Comparison of ENCODE assay signal across 12 cellular contexts in the genomic region with DNA sequence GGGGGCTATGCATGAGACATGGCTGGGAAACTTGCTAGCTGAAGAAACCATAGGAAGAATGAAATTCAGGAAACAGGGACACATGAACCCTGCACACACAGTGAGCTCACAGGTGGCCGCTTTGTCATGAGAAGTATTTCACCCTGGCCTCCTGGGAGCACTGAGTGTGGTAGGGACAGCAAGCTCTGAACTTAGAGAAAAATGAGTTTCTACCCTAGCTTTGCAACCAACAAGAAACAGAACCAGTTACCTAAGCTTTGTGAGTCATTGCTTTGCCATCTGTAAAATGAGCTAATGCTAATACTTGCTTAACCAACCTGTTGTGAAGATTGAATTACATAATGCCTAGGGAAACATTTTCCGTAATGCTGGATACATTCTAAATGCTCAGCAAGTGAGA.
DNase-seq lines count a peak whose midpoint lies in the region; ATAC-seq, FAIRE-seq and TF ChIP-seq lines count a peak whose summit lies in the region.
"Had no signal": no experiment of that assay in that cellular context is flagged by ENCODE, and none has a peak within 500 bp of the region (broad histone marks: within the 10 kb centered on the region; RNA-seq: fewer than 3 reads in every experiment).

No MANE protein-coding gene starts in this region.

- H2AK5ac ChIP-seq in mesenchymal stem cell (ENCODE audit: low read length, severe bottlenecking): peak overlapping the region; percentile 21

- POLR2A ChIA-PET in endothelial cell of umbilical vein (lab: Charles Lee): no interaction called here

- no peak overlapping the region for H3K18ac ChIP-seq in mesenchymal stem cell (ENCODE audit: low read depth in 1 of 2, low read length in 2 of 2)

- H2AFZ ChIP-seq in endothelial cell of umbilical vein (ENCODE audit: low read depth, low read length) (no peak overlapping the region), mesenchymal stem cell (ENCODE audit: low read depth, low read length) (no peak overlapping the region), GM23248 (no peak overlapping the region)

- no peak overlapping the region for H2BK120ac ChIP-seq in mesenchymal stem cell (ENCODE audit: low read depth, low read length)

- H3K4ac ChIP-seq in mesenchymal stem cell (ENCODE audit: low read depth in 1 of 2, low read length in 2 of 2): no peak overlapping the region

- no peak for TF ChIP-seq POLR2A in endothelial cell of umbilical vein (IDR thresholded peaks at IDR 0.05; ENCODE audit: low read depth, low read length)

- no peaks in the 10 kb centered on the region for H3F3A ChIP-seq in GM23248 (ENCODE audit: insufficient read depth)

- BruUV-seq in endothelial cell of umbilical vein (replicated peaks; lab: Mats Ljungman, UMichigan): no TSS peak

- dilution Hi-C loops in endothelial cell of umbilical vein (cut with MboI; ENCODE audit: extremely low pct_ligation_motif_present, low sequenced_read_pairs): no loop called here

- no peak for TF ChIP-seq CTCF in endothelial cell of umbilical vein (IDR thresholded peaks at IDR 0.05; ENCODE audit: extremely low read depth in 1 of 2, insufficient read depth in 1 of 2, low read depth in 1 of 2, low read length in 2 of 2)

- 82% methylated on average over 1 of the region's 2 CpGs for whole genome bisulfite sequencing in mesenchymal stem cell
- WGBS in GM23248 (ENCODE audit: low coverage in 1 of 2, low lambda C conversion rate in 2 of 2, missing lambda C conversion rate in 2 of 2), 2 experiments: 28 to 30% methylated on average over 2 of the region's 2 CpGs

- no peak overlapping the region for H4K91ac ChIP-seq in mesenchymal stem cell (ENCODE audit: low read length)

- no peaks in the 10 kb centered on the region for H3K36me3 ChIP-seq in endothelial cell of umbilical vein (ENCODE audit: control insufficient read depth in 2 of 2, extremely low read depth in 1 of 2, insufficient read depth in 2 of 2, low read length in 2 of 2)
- no peaks in the 10 kb centered on the region for H3K36me3 ChIP-seq in mesenchymal stem cell (ENCODE audit: control insufficient read depth in 1 of 2, insufficient read depth in 2 of 2, low read depth in 1 of 2, low read length in 2 of 2)
- H3K36me3 ChIP-seq in GM23248 (ENCODE audit: low read depth): no peaks in the 10 kb centered on the region
- H3K36me3 ChIP-seq: right lobe of liver had no signal

- H3K9me3 ChIP-seq in endothelial cell of umbilical vein (replicated peaks; ENCODE audit: control insufficient read depth, insufficient read depth, low read length) (no peaks in the 10 kb centered on the region), mesenchymal stem cell (ENCODE audit: control insufficient read depth, low read length) (peaks cover 9% of the 10 kb centered on the region), GM23248 (ENCODE audit: low read depth) (no peaks in the 10 kb centered on the region)
- H3K9me3 ChIP-seq: right lobe of liver had no signal

- H2BK15ac ChIP-seq in mesenchymal stem cell (ENCODE audit: low read depth, poor library complexity, severe bottlenecking): no peak overlapping the region

- DNase-seq in ELR (ENCODE audit: low read depth) (peak; percentile 6), NCI-H460 (ENCODE audit: extremely low read depth, low read depth) (peak; percentile 1), endothelial cell of umbilical vein (ENCODE audit: low read depth, low spot score) (no peak), mesenchymal stem cell (peak; percentile 69), GM23248 (no peak), sciatic nerve (ENCODE audit: low spot score) (no peak), retina (no peak)
- DNase-seq: activated T-cell treated with anti-CD3 and anti-CD28 coated beads, Interleukin-2, amount 50 U/mL, for 4 hours; NCI-H774; right lobe of liver had no signal

- no peak overlapping the region for H3K14ac ChIP-seq in mesenchymal stem cell (ENCODE audit: low read length in 2 of 2)

- H3K4me2 ChIP-seq in endothelial cell of umbilical vein (ENCODE audit: insufficient read depth, low read length) (no peak overlapping the region), mesenchymal stem cell (ENCODE audit: low read length, poor library complexity, severe bottlenecking) (no peak overlapping the region), GM23248 (ENCODE audit: unreplicated experiment) (no peak overlapping the region)

- no peaks in the 10 kb centered on the region for H3K9me1 ChIP-seq in endothelial cell of umbilical vein (replicated peaks; ENCODE audit: control insufficient read depth, extremely low read depth, insufficient read depth, low read length)

- ATAC-seq in GM19328 (IDR thresholded peaks at IDR 0.05; ENCODE audit: unreplicated experiment): no peak
- ATAC-seq in sciatic nerve: no peak
- ATAC-seq: activated T-cell treated with anti-CD3 and anti-CD28 coated beads, Interleukin-2, amount 50 U/mL, for 4 hours; right lobe of liver had no signal

- no peak overlapping the region for H3K23ac ChIP-seq in mesenchymal stem cell (ENCODE audit: low read length in 2 of 2)

- H2BK12ac ChIP-seq in mesenchymal stem cell (ENCODE audit: low read length in 2 of 2): no peak overlapping the region

- H3K27me3 ChIP-seq in endothelial cell of umbilical vein (ENCODE audit: control insufficient read depth in 2 of 2, insufficient read depth in 2 of 2, low read length in 2 of 2) (no peaks in the 10 kb centered on the region), mesenchymal stem cell (ENCODE audit: control insufficient read depth in 1 of 2, insufficient read depth in 1 of 2, low read length in 2 of 2) (no peaks in the 10 kb centered on the region), GM23248 (replicated peaks; ENCODE audit: insufficient read depth) (no peaks in the 10 kb centered on the region)
- H3K27me3 ChIP-seq: right lobe of liver had no signal

- H4K20me1 ChIP-seq in endothelial cell of umbilical vein (replicated peaks; ENCODE audit: control insufficient read depth, extremely low read depth, insufficient read depth, low read length) (no peaks in the 10 kb centered on the region), GM23248 (ENCODE audit: insufficient read depth) (no peaks in the 10 kb centered on the region)

- FAIRE-seq in endothelial cell of umbilical vein (lab: Jason Lieb, UNC): no peak

- H3K79me2 ChIP-seq in endothelial cell of umbilical vein (ENCODE audit: control insufficient read depth, insufficient read depth, low read length): no peaks in the 10 kb centered on the region
- no peaks in the 10 kb centered on the region for H3K79me2 ChIP-seq in GM23248 (ENCODE audit: insufficient read depth)

- H3K27ac ChIP-seq in endothelial cell of umbilical vein (ENCODE audit: insufficient read depth, low read depth, low read length): no peak overlapping the region
- H3K27ac ChIP-seq in mesenchymal stem cell (ENCODE audit: low read length, poor library complexity, severe bottlenecking): peak overlapping the region; percentile 98
- no peak overlapping the region for H3K27ac ChIP-seq in GM23248
- H3K27ac ChIP-seq: C4-2B, right lobe of liver had no signal

- H3K4me1 ChIP-seq in endothelial cell of umbilical vein (ENCODE audit: control insufficient read depth, extremely low read depth, insufficient read depth, low read length) (peaks cover 4% of the 10 kb centered on the region), mesenchymal stem cell (ENCODE audit: control insufficient read depth, insufficient read depth, low read depth, low read length) (peaks cover 7% of the 10 kb centered on the region), GM23248 (ENCODE audit: insufficient read depth) (no peaks in the 10 kb centered on the region)
- H3K4me1 ChIP-seq: right lobe of liver had no signal

- CTCF ChIA-PET in endothelial cell of umbilical vein (lab: Charles Lee): interaction anchor here (1.3 kb wide), 1 partner anchor 86 kb away, joined by 5 read pairs; no protein-coding TSS in a partner anchor

- peak overlapping the region; percentile 95 for H2BK5ac ChIP-seq in mesenchymal stem cell (ENCODE audit: low read depth, low read length, poor library complexity, severe bottlenecking)

- H3K4me3 ChIP-seq in endothelial cell of umbilical vein (replicated peaks in 1 of 3; ENCODE audit: insufficient read depth in 1 of 3, low read depth in 1 of 3, low read length in 3 of 3): no peak overlapping the region
- no peak overlapping the region for H3K4me3 ChIP-seq in mesenchymal stem cell (ENCODE audit: insufficient read depth in 1 of 2, low read depth in 1 of 2, low read length in 2 of 2)
- no peak overlapping the region for H3K4me3 ChIP-seq in GM23248
- H3K4me3 ChIP-seq: right lobe of liver had no signal

- H3K79me1 ChIP-seq in mesenchymal stem cell (replicated peaks; ENCODE audit: low read length, poor library complexity, severe bottlenecking): no peaks in the 10 kb centered on the region

- H3K9ac ChIP-seq in endothelial cell of umbilical vein (replicated peaks; ENCODE audit: extremely low read depth, insufficient read depth, low read length) (no peak overlapping the region), mesenchymal stem cell (ENCODE audit: low read length) (no peak overlapping the region), GM23248 (no peak overlapping the region)

- in situ Hi-C loops in GM23248 (cut with MboI): no loop called here

- intact Hi-C loops in endothelial cell of umbilical vein (cut with micrococcal nuclease): no loop called here
- intact Hi-C loops in sciatic nerve (cut with DNase I): no loop called here

- no peak overlapping the region for H4K8ac ChIP-seq in mesenchymal stem cell (ENCODE audit: low read length)

- no peaks in the 10 kb centered on the region for H3K9me2 ChIP-seq in GM23248 (ENCODE audit: insufficient read depth)

TF ChIP-seq in endothelial cell of umbilical vein, 7 proteins besides CTCF, POLR2A, EP300 and RAD21:
- no peak for TF ChIP-seq FOS (IDR thresholded peaks at IDR 0.05; ENCODE audit: borderline replicate concordance, insufficient read depth, low read length)
- no peak for TF ChIP-seq GATA2 (IDR thresholded peaks at IDR 0.05; ENCODE audit: insufficient read depth, insufficient read length, low read depth, low read length)
- peak; percentile 14 for TF ChIP-seq JUN (IDR thresholded peaks at IDR 0.05; ENCODE audit: borderline replicate concordance, insufficient read depth, insufficient read length, low read depth)
- TF ChIP-seq MYC (IDR thresholded peaks at IDR 0.05; ENCODE audit: low read depth, low read length): no peak
- TF ChIP-seq, protein P1, sequence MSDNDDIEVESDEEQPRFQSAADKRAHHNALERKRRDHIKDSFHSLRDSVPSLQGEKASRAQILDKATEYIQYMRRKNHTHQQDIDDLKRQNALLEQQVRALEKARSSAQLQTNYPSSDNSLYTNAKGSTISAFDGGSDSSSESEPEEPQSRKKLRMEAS (IDR thresholded peaks at IDR 0.05; ENCODE audit: insufficient read depth, insufficient read length): no peak
- no peak for TF ChIP-seq POLR2AphosphoS5 (IDR thresholded peaks at IDR 0.05; ENCODE audit: insufficient read depth, low read depth, low read length)
- TF ChIP-seq EZH2 (IDR thresholded peaks at IDR 0.05; ENCODE audit: borderline replicate concordance, low read depth, low read length, severe bottlenecking): no peak

Comparison
In these comparisons a context has a peak if more than half of its experiments do, and no peak if none do; other contexts are left out.
1. DNase-seq: peak in ELR (single experiment), NCI-H460 (single experiment) and mesenchymal stem cell (single experiment); none in endothelial cell of umbilical vein (single experiment), GM23248 (single experiment), sciatic nerve (single experiment) and retina (single experiment).